Comparison of ENCODE assay signal across 10 cellular contexts in genomic region chr2:164560181-164560792, GRCh38.
DNase-seq lines count a peak whose midpoint lies in the region; ATAC-seq and TF ChIP-seq lines count a peak whose summit lies in the region.
"Had no signal": no experiment of that assay in that cellular context is flagged by ENCODE, and none has a peak within 500 bp of the region (broad histone marks: within the 10 kb centered on the region; RNA-seq: fewer than 3 reads in every experiment).

No MANE protein-coding gene starts in this region.

- DNase-seq in DMS53 (lab: John Stamatoyannopoulos, UW): peak; percentile 75
- peak; percentile 15 for DNase-seq in HEK293T (ENCODE audit: extremely low spot score)
- peak; percentile 60 for DNase-seq in PC-3
- peak; percentile 32 for DNase-seq in fibroblast of mammary gland (ENCODE audit: low read depth)
- DNase-seq in smooth muscle cell of the brain vasculature (ENCODE audit: low read depth, low spot score): peak; percentile 15
- DNase-seq in H7: no peak

- BruUV-seq in PC-3 (replicated peaks; lab: Mats Ljungman, UMichigan): no TSS peak

- POLR2A ChIA-PET in HEK293T (lab: Yijun Ruan, JAX) (no interaction called here), PC-3 (lab: Charles Lee; ENCODE audit: unreplicated experiment) (no interaction called here)

- H3K4me1 ChIP-seq in PC-3 (ENCODE audit: insufficient read depth, low read length): no peaks in the 10 kb centered on the region

- H3K4me2 ChIP-seq in PC-3 (ENCODE audit: low read length): no peak overlapping the region

- CTCF ChIA-PET in HEK293T (lab: Yijun Ruan, JAX): interaction anchor here (0.6 to 1.5 kb wide), 11 partner anchors 9 to 428 kb away, joined by 3 to 6 read pairs (median 4); no protein-coding TSS in a partner anchor
- CTCF ChIA-PET in PC-3 (lab: Charles Lee): interaction anchor here (0.7 to 1.1 kb wide), 4 partner anchors 39 to 156 kb away, joined by 3 to 6 read pairs (median 4); no protein-coding TSS in a partner anchor

- H3K27me3 ChIP-seq in PC-3 (ENCODE audit: low read length) (peaks cover 72% of the 10 kb centered on the region), H7 (ENCODE audit: control insufficient read depth, insufficient read depth, low read length) (no peaks in the 10 kb centered on the region)
- H3K27me3 ChIP-seq: neutrophil had no signal

- intact Hi-C loops in PC-3 (cut with micrococcal nuclease): loop anchor here (1.0 to 2.0 kb wide), 2 partner anchors 41 to 157 kb away; no protein-coding TSS in a partner anchor

- H4K20me1 ChIP-seq in PC-3 (ENCODE audit: low read length): no peaks in the 10 kb centered on the region

- peak; percentile 79 for TF ChIP-seq CTCF in PC-3 (conservative IDR thresholded peaks at IDR 0.05; ENCODE audit: low read depth, low read length)
- peak; percentile 65 for TF ChIP-seq CTCF in fibroblast of mammary gland (conservative IDR thresholded peaks at IDR 0.05; ENCODE audit: control insufficient read depth, insufficient read depth, low read depth, low read length)

- ATAC-seq in PC-3 (no peak), GM19397 (IDR thresholded peaks at IDR 0.05; ENCODE audit: unreplicated experiment) (no peak), GM21390 (IDR thresholded peaks at IDR 0.05; ENCODE audit: unreplicated experiment) (no peak)

- H3K9me3 ChIP-seq in PC-3 (ENCODE audit: low read length): no peaks in the 10 kb centered on the region
- H3K9me3 ChIP-seq: neutrophil had no signal

- no peak overlapping the region for H3K9ac ChIP-seq in PC-3 (ENCODE audit: low read length)

- no peak overlapping the region for H3K27ac ChIP-seq in PC-3 (ENCODE audit: low read length)
- H3K27ac ChIP-seq: neutrophil, SK-N-MC had no signal

- no peaks in the 10 kb centered on the region for H3F3A ChIP-seq in PC-3 (ENCODE audit: low read length, unreplicated experiment)

- no peaks in the 10 kb centered on the region for H3K79me2 ChIP-seq in PC-3 (ENCODE audit: low read length)

- H3K4me3 ChIP-seq in PC-3 (ENCODE audit: low read length) (no peak overlapping the region), fibroblast of mammary gland (ENCODE audit: control insufficient read depth, low read depth, low read length) (no peak overlapping the region), H7 (ENCODE audit: insufficient read depth, low read depth, low read length) (no peak overlapping the region)
- H3K4me3 ChIP-seq: SK-N-MC had no signal

- no peak overlapping the region for H2AFZ ChIP-seq in PC-3 (ENCODE audit: low read length)

- H3K9me2 ChIP-seq in PC-3 (replicated peaks; ENCODE audit: low read length): no peaks in the 10 kb centered on the region

- no peaks in the 10 kb centered on the region for H3K36me3 ChIP-seq in PC-3 (ENCODE audit: low read depth, low read length)
- no peaks in the 10 kb centered on the region for H3K36me3 ChIP-seq in H7 (replicated peaks; ENCODE audit: control insufficient read depth, insufficient read depth, low read length)
- H3K36me3 ChIP-seq: neutrophil had no signal

TF ChIP-seq in HEK293T, 16 proteins besides CTCF, POLR2A, EP300 and RAD21:
- TF ChIP-seq ELF4 (IDR thresholded peaks at IDR 0.05) (no peak), ARNT (IDR thresholded peaks at IDR 0.05) (no peak), BHLHE40 (IDR thresholded peaks at IDR 0.05; ENCODE audit: borderline replicate concordance) (no peak), TARDBP (IDR thresholded peaks at IDR 0.05) (no peak), L3MBTL2 (conservative IDR thresholded peaks at IDR 0.05) (no peak), FOXK2 (IDR thresholded peaks at IDR 0.05) (no peak), SP1 (IDR thresholded peaks at IDR 0.05) (no peak), ZNF384 (IDR thresholded peaks at IDR 0.05) (no peak), NFRKB (IDR thresholded peaks at IDR 0.05) (no peak), FOXA1 (IDR thresholded peaks at IDR 0.05) (no peak)
